13 cellular contexts compared by ENCODE assay signal in genomic region chr9:96031962-96032534, GRCh38.
A peak's percentile ranks its signal among the peaks of the same experiment; 100 is the strongest.
DNase-seq lines count a peak whose midpoint lies in the region; ATAC-seq and TF ChIP-seq lines count a peak whose summit lies in the region.
"Had no signal": no experiment of that assay in that cellular context is flagged by ENCODE, and none has a peak within 500 bp of the region (broad histone marks: within the 10 kb centered on the region; RNA-seq: fewer than 3 reads in every experiment).

No MANE protein-coding gene starts in this region.

- TF ChIP-seq CTCF in left ventricle myocardium inferior (IDR thresholded peaks at IDR 0.05; ENCODE audit: borderline replicate concordance) (no peak), neural progenitor cell (IDR thresholded peaks at IDR 0.05) (no peak), transverse colon (IDR thresholded peaks at IDR 0.05) (no peak)

- no peak for TF ChIP-seq POLR2A in transverse colon (IDR thresholded peaks at IDR 0.05)

- peaks cover 15% of the 10 kb centered on the region for H3K9me3 Mint-ChIP-seq in neural progenitor cell

- H3K9ac ChIP-seq in neural progenitor cell: no peak overlapping the region

- no peaks in the 10 kb centered on the region for H4K20me1 ChIP-seq in neural progenitor cell (ENCODE audit: low read depth)

- in situ Hi-C loops in transverse colon (cut with MboI; ENCODE audit: low pct_ligation_motif_present in 1 of 4, low pct_unique_long_range_greater_than_20kb in 1 of 4, low sequenced_read_pairs in 3 of 4): no loop called here

- no peaks in the 10 kb centered on the region for H3K36me3 ChIP-seq in left ventricle myocardium inferior
- H3K36me3 ChIP-seq in neural progenitor cell: no peaks in the 10 kb centered on the region
- no peaks in the 10 kb centered on the region for H3K36me3 ChIP-seq in transverse colon
- H3K36me3 ChIP-seq: HAP-1 had no signal

- no peak overlapping the region for H3K4me2 ChIP-seq in neural progenitor cell

- H3K4me1 ChIP-seq in left ventricle myocardium inferior: peaks cover 19% of the 10 kb centered on the region
- no peaks in the 10 kb centered on the region for H3K4me1 ChIP-seq in neural progenitor cell
- H3K4me1 ChIP-seq in transverse colon: peaks cover 5 to 21% (median 11%) of the 10 kb centered on the region in 4 donors
- H3K4me1 ChIP-seq: HAP-1 had no signal

- H3K27ac Mint-ChIP-seq in neural progenitor cell: peak overlapping the region; percentile 82

- H3K4me3 Mint-ChIP-seq in neural progenitor cell: no peak overlapping the region

- H3K36me3 Mint-ChIP-seq in neural progenitor cell: peaks cover 3% of the 10 kb centered on the region

- no peak overlapping the region for H2AFZ ChIP-seq in neural progenitor cell (replicated peaks)

- no peak for DNase-seq in left ventricle myocardium inferior
- DNase-seq in cardiac septum (ENCODE audit: low spot score): no peak
- no peak for DNase-seq in neural progenitor cell (ENCODE audit: low spot score)
- DNase-seq in transverse colon: no peak
- no peak for DNase-seq in left lobe of liver (ENCODE audit: low spot score)
- no peak for DNase-seq in SKM-1 treated with dmso at 0.1 percent for 144 hours (lab: John Stamatoyannopoulos, UW; ENCODE audit: unreplicated experiment)
- no peak for DNase-seq in stimulated activated CD4-positive, alpha-beta T cell treated with anti-CD3 and anti-CD28 coated beads, Interleukin-2, amount 100 ng/mL, for 48 hours
- DNase-seq: GDM1, NCI-H187 had no signal

- H3K79me2 ChIP-seq in neural progenitor cell (ENCODE audit: low read depth): no peaks in the 10 kb centered on the region

- TF ChIP-seq EP300 in transverse colon (IDR thresholded peaks at IDR 0.05; ENCODE audit: low read depth): no peak

- H3K27me3 ChIP-seq in left ventricle myocardium inferior (ENCODE audit: low read depth) (peaks cover 26% of the 10 kb centered on the region), neural progenitor cell (peaks cover 27% of the 10 kb centered on the region), transverse colon (peaks cover 16% of the 10 kb centered on the region)

- no peaks in the 10 kb centered on the region for H3F3A ChIP-seq in neural progenitor cell (ENCODE audit: low read depth)

- 89 to 100% methylated on average over 5 to 15 of the region's 15 CpGs for WGBS in transverse colon (ENCODE audit: low coverage in 1 of 2), 2 donors

- H3K27me3 Mint-ChIP-seq in neural progenitor cell (ENCODE audit: insufficient read depth, low read depth): peaks cover 19% of the 10 kb centered on the region

- intact Hi-C loops in left ventricle myocardium inferior (cut with micrococcal nuclease): no loop called here
- intact Hi-C loops in cardiac septum (cut with DNase I): no loop called here
- intact Hi-C loops in transverse colon (cut with DNase I; ENCODE audit: low total_unique reads): no loop called here

- no peak overlapping the region for H3K4me3 ChIP-seq in left ventricle myocardium inferior
- no peak overlapping the region for H3K4me3 ChIP-seq in neural progenitor cell
- H3K4me3 ChIP-seq in transverse colon: no peak overlapping the region
- H3K4me3 ChIP-seq: GM12878, HAP-1, K562 had no signal

- peak overlapping the region; percentile 29 for H3K27ac ChIP-seq in left ventricle myocardium inferior (replicated peaks)
- H3K27ac ChIP-seq in angular gyrus (ENCODE audit: low read depth, low read length): peak overlapping the region; percentile 49
- no peak overlapping the region for H3K27ac ChIP-seq in neural progenitor cell
- H3K27ac ChIP-seq in transverse colon: peak overlapping the region in 3 of 4 donors; percentile 39 to 55 (median 44)

- no peak for ATAC-seq in left lobe of liver
- ATAC-seq: GM12878, K562 had no signal

- no peaks in the 10 kb centered on the region for H3K4me1 Mint-ChIP-seq in neural progenitor cell

- H3K9me3 ChIP-seq in left ventricle myocardium inferior (replicated peaks) (no peaks in the 10 kb centered on the region), neural progenitor cell (ENCODE audit: low read depth) (no peaks in the 10 kb centered on the region), transverse colon (no peaks in the 10 kb centered on the region)
